In genomic region chr20:53940883-53941546, GRCh38 we compare ENCODE assay signal across 8 cellular contexts.
DNase-seq lines count a peak whose midpoint lies in the region; ATAC-seq, FAIRE-seq and TF ChIP-seq lines count a peak whose summit lies in the region.

No MANE protein-coding gene starts in this region.

- peak; percentile 40 for DNase-seq in activated CD8-positive, alpha-beta memory T cell treated with anti-CD3 and anti-CD28 coated beads, Interleukin-2, amount 50 U/mL, for 48 hours
- DNase-seq in activated CD8-positive, alpha-beta memory T cell treated with anti-CD3 and anti-CD28 coated beads for 24 hours = no peak
- DNase-seq in astrocyte (ENCODE audit: low read depth) = peak; percentile 96
- DNase-seq in left colon = peak in 1 of 2 donors; percentile 57
- DNase-seq in ureter (ENCODE audit: low spot score) = peak; percentile 48
- no peak for DNase-seq in GM10248 (ENCODE audit: extremely low spot score)
- no peak for DNase-seq in T-helper 1 cell

- peak overlapping the region; percentile 94 for H3K27ac ChIP-seq in astrocyte (ENCODE audit: low read depth, low read length)

- H3K9me3 ChIP-seq in astrocyte (ENCODE audit: insufficient read depth, low read depth, low read length) = no peaks in the 10 kb centered on the region

- no peaks in the 10 kb centered on the region for H3K79me2 ChIP-seq in astrocyte (ENCODE audit: insufficient read depth, low read length)

- intact Hi-C loops in left colon (cut with DNase I, micrococcal nuclease) = loop anchor here in 1 of 2 donors (10.0 kb wide), 1 partner anchor 124 kb away; no protein-coding TSS in a partner anchor

- H3K36me3 Mint-ChIP-seq in astrocyte (ENCODE audit: low read depth, unreplicated experiment) = no peaks in the 10 kb centered on the region

- CTCF ChIA-PET in GM10248 (lab: Yijun Ruan, JAX) = interaction anchor here (1.0 to 18.9 kb wide), 10 partner anchors 10 to 363 kb away, joined by 3 to 281 read pairs (median 6); no protein-coding TSS in a partner anchor

- H3K4me2 ChIP-seq in astrocyte (ENCODE audit: low read length) = peak overlapping the region; percentile 82

- H2AFZ ChIP-seq in astrocyte (ENCODE audit: low read depth, low read length) = peak overlapping the region; percentile 65

- peak overlapping the region; percentile 86 for H3K9ac ChIP-seq in astrocyte (ENCODE audit: low read length)

- H3K4me3 ChIP-seq in astrocyte (ENCODE audit: insufficient read depth, low read depth, low read length) = peak overlapping the region; percentile 32

- H3K27me3 ChIP-seq in astrocyte (ENCODE audit: insufficient read depth, low read length) = no peaks in the 10 kb centered on the region

- H3K4me1 ChIP-seq in astrocyte (ENCODE audit: insufficient read depth, low read length) = peaks cover 26% of the 10 kb centered on the region

- peaks cover 30% of the 10 kb centered on the region for H3K4me1 Mint-ChIP-seq in astrocyte (ENCODE audit: low read depth, unreplicated experiment)

- no peak for FAIRE-seq in astrocyte (lab: Jason Lieb, UNC)

- H3K27ac Mint-ChIP-seq in astrocyte (ENCODE audit: unreplicated experiment) = peak overlapping the region; percentile 99

- peak; percentile 56 for ATAC-seq in left colon
- ATAC-seq in HG02759 (IDR thresholded peaks at IDR 0.05; ENCODE audit: unreplicated experiment) = no peak

- no peak for TF ChIP-seq CTCF in astrocyte (IDR thresholded peaks at IDR 0.05; ENCODE audit: insufficient read depth, low read depth, low read length)
- TF ChIP-seq CTCF in GM10248 (IDR thresholded peaks at IDR 0.05; ENCODE audit: control extremely low read depth, extremely low read depth, low read depth, missing control alignments) = no peak

- H4K20me1 ChIP-seq in astrocyte (ENCODE audit: insufficient read depth, low read length) = no peaks in the 10 kb centered on the region

- H3K9me3 Mint-ChIP-seq in astrocyte (ENCODE audit: unreplicated experiment) = no peaks in the 10 kb centered on the region

- H3K36me3 ChIP-seq in astrocyte (ENCODE audit: insufficient read depth, low read length) = no peaks in the 10 kb centered on the region

- POLR2A ChIA-PET in GM10248 (lab: Yijun Ruan, JAX) = interaction anchor here (1.4 kb wide), 1 partner anchor 11 kb away, joined by 3 read pairs; no protein-coding TSS in a partner anchor

- peak overlapping the region; percentile 67 for H3K4me3 Mint-ChIP-seq in astrocyte (ENCODE audit: unreplicated experiment)

- H3K27me3 Mint-ChIP-seq in astrocyte (ENCODE audit: low read depth, unreplicated experiment) = no peaks in the 10 kb centered on the region

Comparison
In these comparisons a context has a peak if more than half of its experiments do, and no peak if none do; other contexts are left out.
1. DNase-seq: peak in activated CD8-positive, alpha-beta memory T cell treated with anti-CD3 and anti-CD28 coated beads, Interleukin-2, amount 50 U/mL, for 48 hours (single experiment), astrocyte (single experiment) and ureter (single experiment); none in activated CD8-positive, alpha-beta memory T cell treated with anti-CD3 and anti-CD28 coated beads for 24 hours (single experiment), GM10248 (single experiment) and T-helper 1 cell (0 of 5).